11 cellular contexts compared by ENCODE assay signal in genomic region chr16:49327466-49327865, GRCh38. TPM values are rescaled to one million over a fixed set of nuclear protein-coding genes. Genes with fewer than 3 reads are reported as not detected.
"Had no signal": no experiment of that assay in that cellular context is flagged by ENCODE, and none has a peak within 500 bp of the region (broad histone marks: within the 10 kb centered on the region; RNA-seq: fewer than 3 reads in every experiment).

No MANE protein-coding gene starts in this region.

- H3K4me1 ChIP-seq: HAP-1 had no signal

- H3K9me3 Mint-ChIP-seq: GM23338 had no signal

- DNase-seq: HFFc6, IMR-90, KG1 had no signal

- FAIRE-seq: H1, H54, HTR-8/SVneo, K562 had no signal

- H3K4me3 ChIP-seq: GM23338, HAP-1, K562 had no signal

- H3K4me3 Mint-ChIP-seq: GM23338, HFFc6 had no signal

- ATAC-seq: GM23338, HCT116, K562 had no signal

- H3K9me3 ChIP-seq: HAP-1 had no signal

- H3K36me3 ChIP-seq: HAP-1 had no signal

- H3K27ac Mint-ChIP-seq: GM23338, HFFc6 had no signal

RNA-seq across cellular contexts. Expression of gene CBLN1, which starts 45.8 kb away (rescaled TPM):
- total RNA-seq: HFFc6, IMR-90, K562 had no signal
- polyA plus RNA-seq: IMR-90, K562 had no signal

RNA-seq across cellular contexts. Expression of gene C16orf78, which starts 46.1 kb away (rescaled TPM):
- total RNA-seq: GM23338, H1, HFFc6, HT-29, IMR-90, K562 had no signal
- polyA plus RNA-seq: GM23338, H1, IMR-90, K562 had no signal
